1 cellular context compared by ENCODE assay signal in genomic region chr17:7560172-7561027, GRCh38.
TF ChIP-seq lines count a peak whose summit lies in the region.

No MANE protein-coding gene starts in this region.

TF ChIP-seq in HepG2, 621 proteins besides CTCF, POLR2A, EP300 and RAD21 (continued from another document and continues in another):
- TF ChIP-seq ARID5B (CRISPR knock-in tag; IDR thresholded peaks at IDR 0.05) (no peak), NFKB2 (CRISPR knock-in tag; IDR thresholded peaks at IDR 0.05; ENCODE audit: borderline replicate concordance) (no peak), RBFOX2 (IDR thresholded peaks at IDR 0.05; ENCODE audit: low read depth, low read length) (no peak), ZMAT3 (CRISPR knock-in tag; conservative IDR thresholded peaks at IDR 0.05) (no peak), ZNF747 (CRISPR knock-in tag; IDR thresholded peaks at IDR 0.05; ENCODE audit: borderline replicate concordance) (no peak), PPARG (CRISPR knock-in tag; conservative IDR thresholded peaks at IDR 0.05) (no peak), ELF1 (CRISPR knock-in tag; IDR thresholded peaks at IDR 0.05) (no peak), ZNF549 (CRISPR knock-in tag; IDR thresholded peaks at IDR 0.05) (no peak), KLF9 (CRISPR knock-in tag; IDR thresholded peaks at IDR 0.05; ENCODE audit: low read depth) (no peak), ZNF224 (CRISPR knock-in tag; IDR thresholded peaks at IDR 0.05) (no peak), ZNF572 (CRISPR knock-in tag; IDR thresholded peaks at IDR 0.05) (0 out of 2 replicates have a peak, but pooled peaks have one; percentile 38), ZMAT5 (CRISPR knock-in tag; IDR thresholded peaks at IDR 0.05; ENCODE audit: borderline replicate concordance, low read depth) (no peak), HNF1B (CRISPR knock-in tag; IDR thresholded peaks at IDR 0.05) (0 out of 2 replicates have a peak, but pooled peaks have one; percentile 18), ZBTB46 (CRISPR knock-in tag; IDR thresholded peaks at IDR 0.05; ENCODE audit: borderline replicate concordance) (no peak), MED1 (CRISPR knock-in tag; IDR thresholded peaks at IDR 0.05) (no peak), KDM5B (CRISPR knock-in tag; IDR thresholded peaks at IDR 0.05; ENCODE audit: borderline replicate concordance) (no peak), ZNF234 (CRISPR knock-in tag; conservative IDR thresholded peaks at IDR 0.05) (0 out of 2 replicates have a peak, but pooled peaks have one; percentile 35), TCF12 (IDR thresholded peaks at IDR 0.05) (no peak), TCF12 (CRISPR knock-in tag; IDR thresholded peaks at IDR 0.05) (0 out of 2 replicates have a peak, but pooled peaks have one; percentile 11), HCFC1 (IDR thresholded peaks at IDR 0.05; ENCODE audit: low read depth, low read length) (no peak), ZNF335 (CRISPR knock-in tag; IDR thresholded peaks at IDR 0.05) (no peak), ZNF569 (CRISPR knock-in tag; IDR thresholded peaks at IDR 0.05; ENCODE audit: borderline replicate concordance) (no peak), ZNF737 (CRISPR knock-in tag; IDR thresholded peaks at IDR 0.05; ENCODE audit: borderline replicate concordance) (no peak), CREB1 (IDR thresholded peaks at IDR 0.05) (no peak), CREB1 (CRISPR knock-in tag; IDR thresholded peaks at IDR 0.05) (no peak), ZNF552 (CRISPR knock-in tag; IDR thresholded peaks at IDR 0.05; ENCODE audit: borderline replicate concordance) (no peak), DNMT3B (CRISPR knock-in tag; conservative IDR thresholded peaks at IDR 0.05) (0 out of 2 replicates have a peak, but pooled peaks have one; percentile 28), HMG20B (CRISPR knock-in tag; conservative IDR thresholded peaks at IDR 0.05) (no peak), DR1 (CRISPR knock-in tag; IDR thresholded peaks at IDR 0.05) (no peak), IRF1 (CRISPR knock-in tag; IDR thresholded peaks at IDR 0.05; ENCODE audit: low read depth) (no peak), IKZF5 (CRISPR knock-in tag; IDR thresholded peaks at IDR 0.05) (peak; percentile 29; the same call in 1 of the 2 replicates), GPN1 (CRISPR knock-in tag; IDR thresholded peaks at IDR 0.05; ENCODE audit: borderline replicate concordance) (no peak), SRSF1 (optimal IDR thresholded peaks at IDR 0.05; ENCODE audit: low read depth, low read length) (no peak), ZNF484 (CRISPR knock-in tag; IDR thresholded peaks at IDR 0.05; ENCODE audit: borderline replicate concordance, low read depth) (no peak), HES4 (CRISPR knock-in tag; IDR thresholded peaks at IDR 0.05; ENCODE audit: borderline replicate concordance) (no peak), FOXA1 (IDR thresholded peaks at IDR 0.05) (no peak), FOXA1 (CRISPR knock-in tag; IDR thresholded peaks at IDR 0.05) (no peak), ZBTB7B (CRISPR knock-in tag; IDR thresholded peaks at IDR 0.05) (0 out of 2 replicates have a peak, but pooled peaks have one; percentile 36), ZKSCAN5 (CRISPR knock-in tag; IDR thresholded peaks at IDR 0.05) (no peak), ZNF792 (CRISPR knock-in tag; IDR thresholded peaks at IDR 0.05) (no peak), ZNF704 (CRISPR knock-in tag; IDR thresholded peaks at IDR 0.05; ENCODE audit: borderline replicate concordance) (no peak), JUN (CRISPR knock-in tag; IDR thresholded peaks at IDR 0.05) (no peak), ATF6 (CRISPR knock-in tag; conservative IDR thresholded peaks at IDR 0.05) (no peak), ZNF441 (CRISPR knock-in tag; IDR thresholded peaks at IDR 0.05; ENCODE audit: borderline replicate concordance) (no peak)
- TF ChIP-seq, protein P1, sequence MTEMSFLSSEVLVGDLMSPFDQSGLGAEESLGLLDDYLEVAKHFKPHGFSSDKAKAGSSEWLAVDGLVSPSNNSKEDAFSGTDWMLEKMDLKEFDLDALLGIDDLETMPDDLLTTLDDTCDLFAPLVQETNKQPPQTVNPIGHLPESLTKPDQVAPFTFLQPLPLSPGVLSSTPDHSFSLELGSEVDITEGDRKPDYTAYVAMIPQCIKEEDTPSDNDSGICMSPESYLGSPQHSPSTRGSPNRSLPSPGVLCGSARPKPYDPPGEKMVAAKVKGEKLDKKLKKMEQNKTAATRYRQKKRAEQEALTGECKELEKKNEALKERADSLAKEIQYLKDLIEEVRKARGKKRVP (CRISPR knock-in tag; IDR thresholded peaks at IDR 0.05), result no peak
- TF ChIP-seq, protein P2, sequence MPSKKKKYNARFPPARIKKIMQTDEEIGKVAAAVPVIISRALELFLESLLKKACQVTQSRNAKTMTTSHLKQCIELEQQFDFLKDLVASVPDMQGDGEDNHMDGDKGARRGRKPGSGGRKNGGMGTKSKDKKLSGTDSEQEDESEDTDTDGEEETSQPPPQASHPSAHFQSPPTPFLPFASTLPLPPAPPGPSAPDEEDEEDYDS (CRISPR knock-in tag; IDR thresholded peaks at IDR 0.05), result peak; percentile 21; the same call in 1 of the 2 replicates
- TF ChIP-seq, protein P3, sequence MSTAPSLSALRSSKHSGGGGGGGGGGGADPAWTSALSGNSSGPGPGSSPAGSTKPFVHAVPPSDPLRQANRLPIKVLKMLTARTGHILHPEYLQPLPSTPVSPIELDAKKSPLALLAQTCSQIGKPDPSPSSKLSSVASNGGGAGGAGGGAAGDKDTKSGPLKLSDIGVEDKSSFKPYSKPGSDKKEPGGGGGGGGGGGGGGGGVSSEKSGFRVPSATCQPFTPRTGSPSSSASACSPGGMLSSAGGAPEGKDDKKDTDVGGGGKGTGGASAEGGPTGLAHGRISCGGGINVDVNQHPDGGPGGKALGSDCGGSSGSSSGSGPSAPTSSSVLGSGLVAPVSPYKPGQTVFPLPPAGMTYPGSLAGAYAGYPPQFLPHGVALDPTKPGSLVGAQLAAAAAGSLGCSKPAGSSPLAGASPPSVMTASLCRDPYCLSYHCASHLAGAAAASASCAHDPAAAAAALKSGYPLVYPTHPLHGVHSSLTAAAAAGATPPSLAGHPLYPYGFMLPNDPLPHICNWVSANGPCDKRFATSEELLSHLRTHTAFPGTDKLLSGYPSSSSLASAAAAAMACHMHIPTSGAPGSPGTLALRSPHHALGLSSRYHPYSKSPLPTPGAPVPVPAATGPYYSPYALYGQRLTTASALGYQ (CRISPR knock-in tag; IDR thresholded peaks at IDR 0.05), result peak; percentile 37; the same call in 1 of the 2 replicates
- TF ChIP-seq, protein P4, sequence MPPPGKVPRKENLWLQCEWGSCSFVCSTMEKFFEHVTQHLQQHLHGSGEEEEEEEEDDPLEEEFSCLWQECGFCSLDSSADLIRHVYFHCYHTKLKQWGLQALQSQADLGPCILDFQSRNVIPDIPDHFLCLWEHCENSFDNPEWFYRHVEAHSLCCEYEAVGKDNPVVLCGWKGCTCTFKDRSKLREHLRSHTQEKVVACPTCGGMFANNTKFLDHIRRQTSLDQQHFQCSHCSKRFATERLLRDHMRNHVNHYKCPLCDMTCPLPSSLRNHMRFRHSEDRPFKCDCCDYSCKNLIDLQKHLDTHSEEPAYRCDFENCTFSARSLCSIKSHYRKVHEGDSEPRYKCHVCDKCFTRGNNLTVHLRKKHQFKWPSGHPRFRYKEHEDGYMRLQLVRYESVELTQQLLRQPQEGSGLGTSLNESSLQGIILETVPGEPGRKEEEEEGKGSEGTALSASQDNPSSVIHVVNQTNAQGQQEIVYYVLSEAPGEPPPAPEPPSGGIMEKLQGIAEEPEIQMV (CRISPR knock-in tag; IDR thresholded peaks at IDR 0.05; ENCODE audit: low read depth), result no peak
